Comparison of ENCODE assay signal across 19 cellular contexts in the genomic region with DNA sequence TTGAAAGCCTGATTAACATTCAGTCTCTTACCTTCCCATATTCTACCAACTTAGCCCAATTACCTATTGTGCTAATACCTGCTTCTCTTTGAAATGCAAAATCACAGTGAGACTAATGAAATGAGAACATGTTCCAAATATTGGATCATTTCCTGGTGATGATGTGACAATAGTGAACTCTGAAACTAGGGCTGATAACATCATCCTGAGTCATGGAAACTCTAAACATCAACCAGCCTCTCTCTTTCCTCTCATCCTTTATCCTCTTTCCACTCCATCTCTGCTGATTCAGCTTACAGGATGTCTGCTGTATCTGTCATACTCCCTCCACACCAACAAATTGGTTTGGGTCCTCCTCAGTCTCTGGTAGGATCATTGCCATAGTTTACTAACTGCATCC.
A peak's percentile ranks its signal among the peaks of the same experiment; 100 is the strongest.
DNase-seq lines count a peak whose midpoint lies in the region; ATAC-seq, FAIRE-seq and TF ChIP-seq lines count a peak whose summit lies in the region.
"Had no signal": no experiment of that assay in that cellular context is flagged by ENCODE, and none has a peak within 500 bp of the region (broad histone marks: within the 10 kb centered on the region; RNA-seq: fewer than 3 reads in every experiment).

No MANE protein-coding gene starts in this region.

- peaks cover 14% of the 10 kb centered on the region; the same call in 1 of the 2 replicates for H3K36me3 Mint-ChIP-seq in HFFc6 (ENCODE audit: low read depth)

- ATAC-seq in A549 (peak in 1 of 2 experiments; percentile 60; a peak in 2 of 6 replicates), K562 (no peak), HG03045 (IDR thresholded peaks at IDR 0.05; ENCODE audit: unreplicated experiment) (no peak)
- ATAC-seq: activated T-cell treated with anti-CD3 and anti-CD28 coated beads, Interleukin-2, amount 50 U/mL, for 4 hours; HCT116 had no signal

- H4K20me1 ChIP-seq in K562 (replicated peaks; ENCODE audit: control insufficient read depth, insufficient read depth, low read length) (no peaks in the 10 kb centered on the region), hepatocyte (ENCODE audit: insufficient read depth, poor library complexity, severe bottlenecking) (no peaks in the 10 kb centered on the region)

- no peak overlapping the region for H3K9ac ChIP-seq in K562 (ENCODE audit: insufficient read depth in 1 of 2, low read depth in 2 of 2, low read length in 2 of 2)

- H2AFZ ChIP-seq in K562 (ENCODE audit: low read depth, low read length) (no peak overlapping the region), hepatocyte (no peak overlapping the region)

- H3K4me2 ChIP-seq in A549 (no peak overlapping the region), K562 (ENCODE audit: insufficient read depth, low read length) (no peak overlapping the region), hepatocyte (no peak overlapping the region)

- H3K36me3 ChIP-seq in K562 (ENCODE audit: control insufficient read depth, insufficient read depth, low read length), result no peaks in the 10 kb centered on the region
- H3K36me3 ChIP-seq in hepatocyte (replicated peaks; ENCODE audit: insufficient read depth, low read depth), result no peaks in the 10 kb centered on the region
- H3K36me3 ChIP-seq: esophagus muscularis mucosa had no signal

- POLR2A ChIA-PET in A549 (lab: Yijun Ruan, JAX) (no interaction called here), K562 (lab: Yijun Ruan, JAX) (no interaction called here)

- peak overlapping the region; percentile 80 for H3K27ac Mint-ChIP-seq in HFFc6
- H3K27ac Mint-ChIP-seq: stimulated activated naive CD8-positive, alpha-beta T cell treated with anti-CD3 and anti-CD28 coated beads, Interleukin-15, Interleukin-2, amounts not matched to agents 100 ng/mL and 50 ng/mL, for 24 hours had no signal

- TF ChIP-seq EP300 in A549 (IDR thresholded peaks at IDR 0.05), result no peak
- no peak for TF ChIP-seq EP300 in K562 (IDR thresholded peaks at IDR 0.05; ENCODE audit: low read length)

- TF ChIP-seq CTCF in A549 (IDR thresholded peaks at IDR 0.05) (no peak), HFFc6 (IDR thresholded peaks at IDR 0.05) (no peak), K562 (IDR thresholded peaks at IDR 0.05 in 2 of 3, conservative IDR thresholded peaks at IDR 0.05 in 1 of 3; ENCODE audit: insufficient read depth in 2 of 3, low read depth in 1 of 3, low read length in 3 of 3) (no peak), hepatocyte (IDR thresholded peaks at IDR 0.05; ENCODE audit: poor library complexity) (no peak)

- H3K9me3 Mint-ChIP-seq in HFFc6, result peaks cover 12% of the 10 kb centered on the region

- DNase-seq in A549 (ENCODE audit: low read depth in 1 of 2, low spot score in 1 of 2) (peak in 1 of 2 experiments; percentile 45), HFFc6 (peak; percentile 87), K562 (ENCODE audit: extremely low read depth in 1 of 4, low spot score in 3 of 4) (no peak), hepatocyte (ENCODE audit: low spot score) (peak; percentile 11), GDM1 (lab: John Stamatoyannopoulos, UW) (no peak), NCI-H774 (lab: John Stamatoyannopoulos, UW) (no peak)
- DNase-seq in effector CD8-positive, alpha-beta T cell (lab: John Stamatoyannopoulos, UW), result no peak
- DNase-seq: activated T-cell treated with anti-CD3 and anti-CD28 coated beads, Interleukin-2, amount 50 U/mL, for 4 hours; Calu3; midbrain; MV-4-11; NCI-H2107; nucleus accumbens; Right ventricle myocardium superior had no signal

- TF ChIP-seq POLR2A in A549 (IDR thresholded peaks at IDR 0.05; ENCODE audit: low read length) (no peak), K562 (conservative IDR thresholded peaks at IDR 0.05) (no peak)

- FAIRE-seq in A549 (lab: Jason Lieb, UNC) (no peak), K562 (lab: Jason Lieb, UNC) (no peak)

- TF ChIP-seq RAD21 in A549 (conservative IDR thresholded peaks at IDR 0.05 in 1 of 2, IDR thresholded peaks at IDR 0.05 in 1 of 2) (no peak), K562 (CRISPR knock-in tag; conservative IDR thresholded peaks at IDR 0.05 in 1 of 2, IDR thresholded peaks at IDR 0.05 in 1 of 2) (no peak)

- H3K4me3 ChIP-seq in A549 (no peak overlapping the region), K562 (no peak overlapping the region), hepatocyte (no peak overlapping the region)
- H3K4me3 ChIP-seq: esophagus muscularis mucosa, skin epidermis had no signal

- H3K27me3 ChIP-seq in K562 (ENCODE audit: control insufficient read depth in 2 of 2, insufficient read depth in 2 of 2, low read length in 2 of 2), result no peaks in the 10 kb centered on the region
- no peaks in the 10 kb centered on the region for H3K27me3 ChIP-seq in hepatocyte
- H3K27me3 ChIP-seq: esophagus muscularis mucosa had no signal

- H3K4me1 Mint-ChIP-seq in HFFc6 (ENCODE audit: low read depth), result peaks cover 23% of the 10 kb centered on the region

- in situ Hi-C loops in K562 (cut with MboI), result no loop called here

- intact Hi-C loops in K562 (cut with micrococcal nuclease), result no loop called here

- no peak overlapping the region for H3K4me3 Mint-ChIP-seq in HFFc6
- H3K4me3 Mint-ChIP-seq: activated T-cell treated with anti-CD3 and anti-CD28 coated beads, Interleukin-2, amount 50 U/mL, for 4 hours; stimulated activated naive CD8-positive, alpha-beta T cell treated with anti-CD3 and anti-CD28 coated beads, Interleukin-15, Interleukin-2, amounts not matched to agents 100 ng/mL and 50 ng/mL, for 24 hours had no signal

- H3K27me3 Mint-ChIP-seq in HFFc6 (ENCODE audit: insufficient read depth), result no peaks in the 10 kb centered on the region
- H3K27me3 Mint-ChIP-seq: stimulated activated naive CD8-positive, alpha-beta T cell treated with anti-CD3 and anti-CD28 coated beads, Interleukin-15, Interleukin-2, amounts not matched to agents 100 ng/mL and 50 ng/mL, for 24 hours had no signal

- H3K27ac ChIP-seq in A549 (no peak overlapping the region), K562 (ENCODE audit: extremely low read depth, low read depth, low read length) (no peak overlapping the region), hepatocyte (peak overlapping the region; percentile 19)
- H3K27ac ChIP-seq: esophagus muscularis mucosa, skin epidermis had no signal

- no TSS peak for BruUV-seq in K562 (replicated peaks; lab: Mats Ljungman, UMichigan)

- CTCF ChIA-PET in A549 (lab: Yijun Ruan, JAX), result no interaction called here
- CTCF ChIA-PET in K562 (lab: Yijun Ruan, JAX; ENCODE audit: low intra/inter-chr PET ratio), result no interaction called here

- H3K9me1 ChIP-seq in K562 (ENCODE audit: control insufficient read depth, insufficient read depth, low read length), result no peaks in the 10 kb centered on the region

- no peaks in the 10 kb centered on the region; the same call in 2 of the 3 replicates for H3K4me1 ChIP-seq in A549
- no peaks in the 10 kb centered on the region for H3K4me1 ChIP-seq in K562 (replicated peaks in 1 of 2; ENCODE audit: control insufficient read depth in 2 of 2, insufficient read depth in 2 of 2, low read length in 2 of 2)
- no peaks in the 10 kb centered on the region for H3K4me1 ChIP-seq in hepatocyte (ENCODE audit: insufficient read depth)
- H3K4me1 ChIP-seq: esophagus muscularis mucosa had no signal

- H3K79me2 ChIP-seq in K562 (ENCODE audit: control insufficient read depth, insufficient read depth, low read length), result no peaks in the 10 kb centered on the region
- H3K79me2 ChIP-seq in hepatocyte, result no peaks in the 10 kb centered on the region

- H3K9me3 ChIP-seq in A549 (peaks cover 19% of the 10 kb centered on the region), K562 (replicated peaks; ENCODE audit: control insufficient read depth, insufficient read depth, low read depth, low read length) (no peaks in the 10 kb centered on the region), hepatocyte (ENCODE audit: low read depth) (no peaks in the 10 kb centered on the region)

- H3K9me2 ChIP-seq in hepatocyte (replicated peaks; ENCODE audit: insufficient read depth), result no peaks in the 10 kb centered on the region

TF ChIP-seq in A549, 52 proteins besides CTCF, POLR2A, EP300 and RAD21:
- no peak for TF ChIP-seq HEYL (CRISPR knock-in tag; IDR thresholded peaks at IDR 0.05)
- TF ChIP-seq MAFK (IDR thresholded peaks at IDR 0.05; ENCODE audit: partially characterized antibody), result peak; percentile 73
- TF ChIP-seq CBX2 (IDR thresholded peaks at IDR 0.05; ENCODE audit: borderline replicate concordance, low read depth), result no peak
- no peak for TF ChIP-seq BHLHE40 (IDR thresholded peaks at IDR 0.05; ENCODE audit: low read depth, low read length)
- no peak for TF ChIP-seq ZC3H11A (IDR thresholded peaks at IDR 0.05)

TF ChIP-seq in K562, 482 proteins besides CTCF, POLR2A, EP300 and RAD21:
- 0 out of 2 replicates have a peak, but pooled peaks have one; percentile 9 for TF ChIP-seq NFE2 (IDR thresholded peaks at IDR 0.05; ENCODE audit: low read depth)
- no peak for TF ChIP-seq KAT2B (IDR thresholded peaks at IDR 0.05; ENCODE audit: low read depth, low read length)
- TF ChIP-seq, protein P1, sequence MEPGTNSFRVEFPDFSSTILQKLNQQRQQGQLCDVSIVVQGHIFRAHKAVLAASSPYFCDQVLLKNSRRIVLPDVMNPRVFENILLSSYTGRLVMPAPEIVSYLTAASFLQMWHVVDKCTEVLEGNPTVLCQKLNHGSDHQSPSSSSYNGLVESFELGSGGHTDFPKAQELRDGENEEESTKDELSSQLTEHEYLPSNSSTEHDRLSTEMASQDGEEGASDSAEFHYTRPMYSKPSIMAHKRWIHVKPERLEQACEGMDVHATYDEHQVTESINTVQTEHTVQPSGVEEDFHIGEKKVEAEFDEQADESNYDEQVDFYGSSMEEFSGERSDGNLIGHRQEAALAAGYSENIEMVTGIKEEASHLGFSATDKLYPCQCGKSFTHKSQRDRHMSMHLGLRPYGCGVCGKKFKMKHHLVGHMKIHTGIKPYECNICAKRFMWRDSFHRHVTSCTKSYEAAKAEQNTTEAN (CRISPR knock-in tag; IDR thresholded peaks at IDR 0.05), result no peak
TF ChIP-seq in K562: peak in this region for 1.

Comparison
In these comparisons a context has a peak if more than half of its experiments do, and no peak if none do; other contexts are left out.
1. DNase-seq: peak in HFFc6 (single experiment) and hepatocyte (single experiment); none in K562 (0 of 4), GDM1 (single experiment), NCI-H774 (single experiment) and effector CD8-positive, alpha-beta T cell (single experiment).
2. Of the 35 proteins assayed by ChIP-seq in both K562 and A549: peak only in K562: none; only in A549: MAFK; in both: none; in neither: 34.